In genomic region chr2:197813093-197813787, GRCh38 we compare ENCODE assay signal across 9 cellular contexts. TPM values are rescaled to one million over a fixed set of nuclear protein-coding genes. Genes with fewer than 3 reads are reported as not detected.
DNase-seq lines count a peak whose midpoint lies in the region; ATAC-seq and TF ChIP-seq lines count a peak whose summit lies in the region.
"Had no signal": no experiment of that assay in that cellular context is flagged by ENCODE, and none has a peak within 500 bp of the region (broad histone marks: within the 10 kb centered on the region; RNA-seq: fewer than 3 reads in every experiment).

No MANE protein-coding gene starts in this region.

- H3K27me3 ChIP-seq in lung (ENCODE audit: control insufficient read depth, insufficient read depth) (no peaks in the 10 kb centered on the region), suprapubic skin (no peaks in the 10 kb centered on the region)

- peaks cover 0 to 4% (median 2%) of the 10 kb centered on the region in 3 donors for H3K36me3 Mint-ChIP-seq in naive thymus-derived CD8-positive, alpha-beta T cell

- H3K9me3 ChIP-seq in lung (ENCODE audit: control insufficient read depth in 2 of 2, insufficient read depth in 1 of 2, low read length in 1 of 2) (no peaks in the 10 kb centered on the region), suprapubic skin (no peaks in the 10 kb centered on the region)

- H3K4me3 ChIP-seq in astrocyte of the cerebellum (ENCODE audit: low read depth, low read length): no peak overlapping the region
- no peak overlapping the region for H3K4me3 ChIP-seq in lung
- H3K4me3 ChIP-seq in suprapubic skin: no peak overlapping the region

- WGBS in lung, 2 donors: 66% methylated on average over 3 of the region's 3 CpGs
- WGBS in suprapubic skin: 55% methylated on average over 3 of the region's 3 CpGs

- in situ Hi-C loops in astrocyte of the cerebellum (cut with HindIII; ENCODE audit: low sequenced_read_pairs): no loop called here

- H3K36me3 ChIP-seq in lung (ENCODE audit: control insufficient read depth in 2 of 2, insufficient read depth in 2 of 2, low read length in 2 of 2): no peaks in the 10 kb centered on the region
- no peaks in the 10 kb centered on the region for H3K36me3 ChIP-seq in suprapubic skin

- H3K4me1 Mint-ChIP-seq in naive thymus-derived CD8-positive, alpha-beta T cell: peaks cover 20 to 42% (median 39%) of the 10 kb centered on the region in 4 donors

- no peaks in the 10 kb centered on the region for H3K9me3 Mint-ChIP-seq in naive thymus-derived CD8-positive, alpha-beta T cell
- H3K9me3 Mint-ChIP-seq: activated naive CD4-positive, alpha-beta T cell treated with anti-CD3 and anti-CD28 coated beads, Interleukin-2, amount 50 U/mL, for 24 hours had no signal

- no peak overlapping the region for H3K4me3 Mint-ChIP-seq in naive thymus-derived CD8-positive, alpha-beta T cell
- H3K4me3 Mint-ChIP-seq: activated naive CD4-positive, alpha-beta T cell treated with anti-CD3 and anti-CD28 coated beads, Interleukin-2, amount 50 U/mL, for 24 hours had no signal

- ATAC-seq in lung (ENCODE audit: insufficient read depth, low FRiP score): peak; percentile 68
- ATAC-seq in naive thymus-derived CD8-positive, alpha-beta T cell: no peak

- H3K27ac ChIP-seq in lung (ENCODE audit: low read depth in 1 of 2, low read length in 1 of 2) (no peak overlapping the region), suprapubic skin (no peak overlapping the region)

- no peak overlapping the region for H3K27ac Mint-ChIP-seq in naive thymus-derived CD8-positive, alpha-beta T cell

- no peak for TF ChIP-seq POLR2A in suprapubic skin (IDR thresholded peaks at IDR 0.05)

- TF ChIP-seq CTCF in astrocyte of the cerebellum (IDR thresholded peaks at IDR 0.05; ENCODE audit: low read depth, low read length, missing control alignments) (peak; percentile 51), lung (IDR thresholded peaks at IDR 0.05; ENCODE audit: control extremely low read depth, extremely low read depth) (no peak), suprapubic skin (IDR thresholded peaks at IDR 0.05) (peak in 1 of 2 donors; percentile 52)

- POLR2A ChIA-PET in naive thymus-derived CD8-positive, alpha-beta T cell (lab: Charles Lee): interaction anchor here (0.9 kb wide), 1 partner anchor 9 kb away, joined by 3 read pairs; the partner anchor contains the start of gene PLCL1

- H3K27me3 Mint-ChIP-seq in naive thymus-derived CD8-positive, alpha-beta T cell: peaks cover 0 to 7% (median 0%) of the 10 kb centered on the region in 5 donors
- H3K27me3 Mint-ChIP-seq: activated naive CD4-positive, alpha-beta T cell treated with anti-CD3 and anti-CD28 coated beads, Interleukin-2, amount 50 U/mL, for 24 hours had no signal

- H3K4me1 ChIP-seq in lung (ENCODE audit: control insufficient read depth in 2 of 2, insufficient read depth in 2 of 2, low read length in 2 of 2) (peaks cover 0 to 14% of the 10 kb centered on the region in 2 donors), suprapubic skin (no peaks in the 10 kb centered on the region)

- DNase-seq in stimulated activated CD4-positive, alpha-beta T cell treated with anti-CD3 and anti-CD28 coated beads, Interleukin-1b, Interleukin-23, amount 100 ng/mL, for 48 hours: peak; percentile 16
- no peak for DNase-seq in stimulated activated CD4-positive, alpha-beta T cell treated with anti-CD3 and anti-CD28 coated beads, Interleukin-4, amount 100 ng/mL, for 1 hour
- DNase-seq in Kasumi-1 (lab: John Stamatoyannopoulos, UW) (peak; percentile 66 to 76), astrocyte of the cerebellum (ENCODE audit: low read depth) (no peak), lung (ENCODE audit: low spot score) (no peak), NCI-H345 (lab: John Stamatoyannopoulos, UW) (no peak), suprapubic skin (ENCODE audit: low spot score in 2 of 2) (no peak)
- no peak for DNase-seq in naive thymus-derived CD8-positive, alpha-beta T cell

- no peak for TF ChIP-seq EP300 in suprapubic skin (IDR thresholded peaks at IDR 0.05)

RNA-seq across cellular contexts. Expression of gene PLCL1, which starts 8.8 kb away (rescaled TPM):
- total RNA-seq in lung (10 to 100 TPM in 1 of 2 donors, 1 to 10 TPM in 1; 4.0 to 13.0 TPM), suprapubic skin (1 to 10 TPM; 2.4 to 2.6 (median 2.5) TPM)
- polyA plus RNA-seq in lung: 1 to 10 TPM; 1.1 to 1.8 TPM
- total RNA-seq in naive thymus-derived CD8-positive, alpha-beta T cell: 1 to 10 TPM; 7.1 to 8.8 TPM
- polyA plus RNA-seq in naive thymus-derived CD8-positive, alpha-beta T cell: 1 to 10 TPM; 3.0 to 4.8 (median 4.1) TPM

RNA-seq across cellular contexts. Expression of gene BOLL, which starts 28.1 kb away (rescaled TPM):
- not detected for total RNA-seq in lung
- not detected for polyA plus RNA-seq in lung
- total RNA-seq in naive thymus-derived CD8-positive, alpha-beta T cell: not detected
- polyA plus RNA-seq in naive thymus-derived CD8-positive, alpha-beta T cell: not detected
- total RNA-seq in suprapubic skin: not detected

Comparison
In these comparisons a context has a peak if more than half of its experiments do, and no peak if none do; other contexts are left out.
1. DNase-seq: peak in stimulated activated CD4-positive, alpha-beta T cell treated with anti-CD3 and anti-CD28 coated beads, Interleukin-1b, Interleukin-23, amount 100 ng/mL, for 48 hours (single experiment) and Kasumi-1 (2 of 2); none in stimulated activated CD4-positive, alpha-beta T cell treated with anti-CD3 and anti-CD28 coated beads, Interleukin-4, amount 100 ng/mL, for 1 hour (single experiment), astrocyte of the cerebellum (single experiment), lung (single experiment), naive thymus-derived CD8-positive, alpha-beta T cell (0 of 10), NCI-H345 (single experiment) and suprapubic skin (0 of 2).